Comparison of ENCODE assay signal across 8 cellular contexts in the genomic region with DNA sequence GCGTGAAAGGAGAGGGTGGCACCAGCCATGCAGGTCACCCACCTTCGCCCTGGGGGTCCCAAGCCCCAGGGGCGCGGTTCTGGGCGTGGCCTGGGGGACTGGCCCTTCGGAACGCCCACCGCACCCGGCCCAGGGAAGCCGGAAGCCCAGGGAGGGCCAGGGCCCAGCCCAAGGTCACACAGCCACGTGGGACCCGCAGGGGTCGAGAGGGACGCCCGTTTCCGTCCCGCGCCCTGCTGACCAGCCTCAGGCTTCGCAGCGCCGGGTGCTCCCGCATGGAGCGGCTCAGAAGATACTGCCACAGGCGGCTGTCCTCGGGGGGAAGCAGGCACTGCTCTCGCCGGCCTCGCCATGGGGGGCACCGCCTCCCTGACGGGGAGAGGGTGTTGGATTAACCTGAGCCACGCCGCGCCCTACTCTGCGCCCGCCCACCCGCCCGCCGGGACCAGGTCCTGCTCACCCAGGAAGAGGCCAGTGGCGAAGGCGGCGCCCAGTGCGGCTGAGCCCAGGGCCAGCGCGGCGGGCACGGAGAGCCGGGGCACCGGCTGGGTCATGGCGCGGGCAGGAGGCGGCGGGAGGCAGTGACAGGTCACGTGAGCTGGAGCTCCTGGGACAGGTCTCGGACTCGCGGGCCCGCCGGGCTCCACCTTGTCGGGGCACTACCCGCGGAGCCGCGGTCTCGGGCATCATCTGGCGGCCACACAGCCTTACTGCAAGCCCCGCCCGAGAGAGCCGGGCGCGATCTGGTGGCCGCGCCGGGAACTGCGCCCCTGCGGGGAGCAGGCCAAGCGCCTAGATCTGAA. TPM values are rescaled to one million over a fixed set of nuclear protein-coding genes. Genes with fewer than 3 reads are reported as not detected.
A peak's percentile ranks its signal among the peaks of the same experiment; 100 is the strongest.
DNase-seq lines count a peak whose midpoint lies in the region; TF ChIP-seq lines count a peak whose summit lies in the region.

A gene (minus strand): TSS at position 583 of the 803 bp plus-strand sequence. CDS start 29 bp downstream, at position 554.

- peaks cover 13% of the 10 kb centered on the region for H3K36me3 ChIP-seq in H7 (replicated peaks; ENCODE audit: control insufficient read depth, insufficient read depth, low read length)
- peaks cover 25% of the 10 kb centered on the region for H3K36me3 ChIP-seq in Loucy (ENCODE audit: insufficient read depth, low read length)
- H3K36me3 ChIP-seq in neural progenitor cell: peaks cover 6% of the 10 kb centered on the region
- H3K36me3 ChIP-seq in stomach smooth muscle (ENCODE audit: control insufficient read depth in 2 of 2, insufficient read depth in 2 of 2, low read length in 2 of 2): peaks cover 9 to 11% of the 10 kb centered on the region in 2 donors

- H3F3A ChIP-seq in Loucy (ENCODE audit: low read depth) (peaks cover 8% of the 10 kb centered on the region; the same call in 1 of the 2 replicates), neural progenitor cell (ENCODE audit: low read depth) (peaks cover 41% of the 10 kb centered on the region)

- H3K27ac Mint-ChIP-seq in neural progenitor cell: no peak within 1 kb of the TSS

- H3K9me2 ChIP-seq in Loucy (replicated peaks; ENCODE audit: low read depth, low read length): no peaks in the 10 kb centered on the region

- H2AFZ ChIP-seq in Loucy (ENCODE audit: low read length) (peak within 1 kb of the TSS; percentile 81), neural progenitor cell (replicated peaks) (peak within 1 kb of the TSS; percentile 62)

- H3K27me3 Mint-ChIP-seq in neural progenitor cell (ENCODE audit: insufficient read depth, low read depth): peaks cover 3% of the 10 kb centered on the region

- H3K4me2 ChIP-seq in Loucy (ENCODE audit: low read depth, low read length, poor library complexity, severe bottlenecking) (peak within 1 kb of the TSS; percentile 96), neural progenitor cell (peak within 1 kb of the TSS; percentile 93)

- H3K9ac ChIP-seq in Loucy (ENCODE audit: low read depth, low read length, poor library complexity, severe bottlenecking) (peak within 1 kb of the TSS; percentile 70), neural progenitor cell (no peak within 1 kb of the TSS), stomach smooth muscle (ENCODE audit: low read length in 2 of 2) (peak within 1 kb of the TSS; percentile 54 to 71)

- H3K4me1 Mint-ChIP-seq in neural progenitor cell: peaks cover 9% of the 10 kb centered on the region

- TF ChIP-seq CTCF in Loucy (conservative IDR thresholded peaks at IDR 0.05; ENCODE audit: low read length) (peak; percentile 100), foreskin fibroblast (IDR thresholded peaks at IDR 0.05; ENCODE audit: low read depth, low read length) (peak; percentile 100), neural progenitor cell (IDR thresholded peaks at IDR 0.05) (peak; percentile 97)

- H3K9me3 ChIP-seq in Loucy (ENCODE audit: insufficient read depth, low read depth, low read length) (no peaks in the 10 kb centered on the region), neural progenitor cell (ENCODE audit: low read depth) (no peaks in the 10 kb centered on the region), stomach smooth muscle (ENCODE audit: control insufficient read depth in 2 of 2, low read length in 2 of 2) (no peaks in the 10 kb centered on the region)

- H3K9me3 Mint-ChIP-seq in neural progenitor cell: no peaks in the 10 kb centered on the region

- H3K4me1 ChIP-seq in Loucy (ENCODE audit: insufficient read depth, low read length, poor library complexity, severe bottlenecking): peaks cover 10% of the 10 kb centered on the region
- H3K4me1 ChIP-seq in neural progenitor cell: no peaks in the 10 kb centered on the region
- H3K4me1 ChIP-seq in stomach smooth muscle (ENCODE audit: control insufficient read depth, insufficient read depth, low read length): peaks cover 21% of the 10 kb centered on the region

- H4K20me1 ChIP-seq in Loucy (ENCODE audit: insufficient read depth, low read length, poor library complexity, severe bottlenecking) (no peaks in the 10 kb centered on the region), neural progenitor cell (ENCODE audit: low read depth) (peaks cover 12% of the 10 kb centered on the region)

- H3K27ac ChIP-seq in neural progenitor cell (no peak within 1 kb of the TSS), stomach smooth muscle (ENCODE audit: low read length) (peak within 1 kb of the TSS; percentile 55)

- H3K4me3 ChIP-seq in H7 (ENCODE audit: insufficient read depth, low read depth, low read length) (peak within 1 kb of the TSS; percentile 61), Loucy (ENCODE audit: low read length, poor library complexity, severe bottlenecking) (peak within 1 kb of the TSS; percentile 83), foreskin fibroblast (ENCODE audit: low read depth in 1 of 2, low read length in 2 of 2) (peak within 1 kb of the TSS; percentile 64 to 70), neural progenitor cell (peak within 1 kb of the TSS; percentile 52), stomach smooth muscle (ENCODE audit: low read length in 2 of 2) (peak within 1 kb of the TSS; percentile 69 to 83)

- DNase-seq in GDM1 (lab: John Stamatoyannopoulos, UW) (peak; percentile 82), H7 (peak; percentile 98), SHP77 treated with DMSO at 0.1 percent for 48 hours (lab: John Stamatoyannopoulos, UW) (peak; percentile 28), activated gamma-delta T cell treated with Interleukin-2 at 50 U/mL for 16 hours (peak; percentile 92), foreskin fibroblast (peak; percentile 85 to 96), neural progenitor cell (ENCODE audit: low spot score) (peak; percentile 95)

- peak within 1 kb of the TSS; percentile 80 for H3K4me3 Mint-ChIP-seq in neural progenitor cell

- peaks cover 11% of the 10 kb centered on the region for H3K36me3 Mint-ChIP-seq in neural progenitor cell

- H3K79me2 ChIP-seq in Loucy (ENCODE audit: insufficient read depth, low read length) (no peaks in the 10 kb centered on the region), neural progenitor cell (ENCODE audit: low read depth) (no peaks in the 10 kb centered on the region)

- H3K27me3 ChIP-seq in H7 (ENCODE audit: control insufficient read depth, insufficient read depth, low read length): no peaks in the 10 kb centered on the region
- H3K27me3 ChIP-seq in Loucy (ENCODE audit: insufficient read depth, low read length, poor library complexity, severe bottlenecking): no peaks in the 10 kb centered on the region
- H3K27me3 ChIP-seq in neural progenitor cell: peaks cover 7% of the 10 kb centered on the region
- H3K27me3 ChIP-seq in stomach smooth muscle (ENCODE audit: control insufficient read depth in 1 of 2, insufficient read depth in 2 of 2, low read length in 2 of 2): no peaks in the 10 kb centered on the region

RNA-seq across cellular contexts. Expression of the gene that starts here (rescaled TPM):
- total RNA-seq in H7 (2014; rRNA removed; shearing (Covaris generic)): 21.3 and 36.6 TPM in 2 replicates
- 2.1 and 5.3 TPM in 2 replicates for total RNA-seq in neural progenitor cell (ENCODE audit: low replicate concordance)

Comparison
In these comparisons a context has a peak if more than half of its experiments do, and no peak if none do; other contexts are left out.
1. DNase-seq: peak in every context shown above with its lines; median percentile 98 in H7; 95 in neural progenitor cell; 92 in activated gamma-delta T cell treated with Interleukin-2 at 50 U/mL for 16 hours; 90 in foreskin fibroblast; 82 in GDM1; 28 in SHP77 treated with DMSO at 0.1 percent for 48 hours.